ENCODE assay signal across 8 cellular contexts in the genomic region with DNA sequence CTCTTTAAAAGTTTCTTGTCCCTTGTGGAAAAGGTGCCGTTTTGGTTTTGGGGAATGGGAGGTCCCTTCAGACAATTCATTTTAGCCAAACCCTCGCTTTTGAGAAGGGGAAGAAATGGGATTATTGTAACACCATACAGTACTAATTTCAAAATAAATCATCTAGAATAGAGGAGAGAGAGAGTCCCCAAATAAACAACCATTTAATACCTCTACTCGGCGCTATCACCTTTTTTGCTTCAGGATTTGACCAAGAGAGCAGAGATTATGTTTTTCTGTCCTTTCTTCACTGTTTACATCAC. TPM values are rescaled to one million over a fixed set of nuclear protein-coding genes. Genes with fewer than 3 reads are reported as not detected.
A peak's percentile ranks its signal among the peaks of the same experiment; 100 is the strongest.
DNase-seq lines count a peak whose midpoint lies in the region; ATAC-seq, FAIRE-seq and TF ChIP-seq lines count a peak whose summit lies in the region.

No MANE protein-coding gene starts in this region.

- peak overlapping the region; percentile 88 for H3K4me3 ChIP-seq in WI38 (ENCODE audit: low read depth, low read length)
- peak overlapping the region; percentile 79 to 86 for H3K4me3 ChIP-seq in gastroesophageal sphincter
- H3K4me3 ChIP-seq in skin epidermis, result peak overlapping the region; percentile 86 to 98 (median 90)

- no peak overlapping the region for H2AFZ ChIP-seq in H9 (ENCODE audit: low read length)

- H2BK12ac ChIP-seq in H9 (ENCODE audit: insufficient read length, low read depth, low read length), result no peak overlapping the region

- H3K4me3 Mint-ChIP-seq in H9, result peak overlapping the region; percentile 93

- no peak for TF ChIP-seq CTCF in H9 (conservative IDR thresholded peaks at IDR 0.05)
- TF ChIP-seq CTCF in WI38 (IDR thresholded peaks at IDR 0.05; ENCODE audit: low read depth, low read length), result no peak
- no peak for TF ChIP-seq CTCF in gastroesophageal sphincter (IDR thresholded peaks at IDR 0.05)

- peaks cover 34 to 35% of the 10 kb centered on the region in 2 experiments for H3K4me1 Mint-ChIP-seq in H9

- H3K27ac Mint-ChIP-seq in H9, result peak overlapping the region; percentile 96 to 98 (median 98); a peak in 6 of 7 replicates

- no peak overlapping the region for H4K91ac ChIP-seq in H9 (ENCODE audit: insufficient read length, low read depth, low read length)

- H3K4me1 ChIP-seq in H9 (ENCODE audit: insufficient read depth, low read length), result no peaks in the 10 kb centered on the region; the same call in 1 of the 2 replicates
- peaks cover 5 to 47% (median 25%) of the 10 kb centered on the region in 3 donors for H3K4me1 ChIP-seq in gastroesophageal sphincter

- no peak overlapping the region for H2BK5ac ChIP-seq in H9 (ENCODE audit: insufficient read length, low read length)

- H3K23me2 ChIP-seq in H9 (ENCODE audit: insufficient read length, low read depth, low read length, poor library complexity, severe bottlenecking), result peaks cover 16% of the 10 kb centered on the region

- peaks cover 8% of the 10 kb centered on the region for H3K27me3 Mint-ChIP-seq in H9 (ENCODE audit: low read depth)

- H3T11ph ChIP-seq in H9 (ENCODE audit: low read length), result peak overlapping the region; percentile 62

- no peaks in the 10 kb centered on the region for H3K36me3 ChIP-seq in gastroesophageal sphincter

- H3K23ac ChIP-seq in H9 (ENCODE audit: insufficient read length, low read depth, low read length), result no peak overlapping the region

- peaks cover 0 to 4% (median 4%) of the 10 kb centered on the region in 3 experiments; a peak in 3 of 7 replicates for H3K36me3 Mint-ChIP-seq in H9 (ENCODE audit: insufficient read depth in 1 of 3, low read depth in 3 of 3)

- H3K18ac ChIP-seq in H9 (ENCODE audit: insufficient read length, low read depth, low read length), result peak overlapping the region; percentile 96

- H3K9me3 ChIP-seq in H9 (ENCODE audit: control insufficient read depth, low read depth, low read length) (no peaks in the 10 kb centered on the region), gastroesophageal sphincter (no peaks in the 10 kb centered on the region)

- ATAC-seq in gastroesophageal sphincter, result no peak

- H3K79me1 ChIP-seq in H9 (ENCODE audit: insufficient read depth, low read depth, low read length, poor library complexity, severe bottlenecking), result no peaks in the 10 kb centered on the region

- TF ChIP-seq POLR2A in gastroesophageal sphincter (IDR thresholded peaks at IDR 0.05), result no peak

- no peak overlapping the region for H3K27ac ChIP-seq in H9 (ENCODE audit: insufficient read length, low read depth, low read length)
- H3K27ac ChIP-seq in gastroesophageal sphincter, result peak overlapping the region; percentile 91 to 99 (median 96)
- peak overlapping the region; percentile 85 to 99 (median 96) for H3K27ac ChIP-seq in skin epidermis

- TF ChIP-seq EP300 in gastroesophageal sphincter (IDR thresholded peaks at IDR 0.05), result no peak

- H3K4me2 ChIP-seq in H9 (ENCODE audit: insufficient read depth, insufficient read length, low read length), result peak overlapping the region; percentile 86

- H4K8ac ChIP-seq in H9 (replicated peaks; ENCODE audit: insufficient read length, low read depth, low read length), result no peak overlapping the region

- DNase-seq in H9 (no peak), HTR-8/SVneo (ENCODE audit: insufficient read length, low spot score) (no peak), iPS-NIHi11 (ENCODE audit: low spot score) (no peak), NCI-H82 (lab: John Stamatoyannopoulos, UW) (no peak)
- DNase-seq in effector CD8-positive, alpha-beta T cell (lab: John Stamatoyannopoulos, UW), result no peak

- no peaks in the 10 kb centered on the region for H4K20me1 ChIP-seq in H9 (ENCODE audit: control insufficient read depth, insufficient read depth, insufficient read length)

- no peaks in the 10 kb centered on the region; a peak in 2 of 5 replicates for H3K9me3 Mint-ChIP-seq in H9

- no peak for FAIRE-seq in HTR-8/SVneo (lab: Jason Lieb, UNC)

- no peak overlapping the region for H3K56ac ChIP-seq in H9 (ENCODE audit: insufficient read length, low read depth, low read length)

- H4K5ac ChIP-seq in H9 (ENCODE audit: insufficient read length, low read depth, low read length), result no peak overlapping the region

- H2BK120ac ChIP-seq in H9 (ENCODE audit: low read depth, low read length, poor library complexity, severe bottlenecking), result peak overlapping the region; percentile 78

- H3K14ac ChIP-seq in H9 (ENCODE audit: insufficient read depth, low read length), result peak overlapping the region; percentile 97; the same call in 1 of the 2 replicates

- peaks cover 7% of the 10 kb centered on the region; the same call in 1 of the 2 replicates for H3K79me2 ChIP-seq in H9 (ENCODE audit: insufficient read depth, low read length)

- no peak overlapping the region for H2BK15ac ChIP-seq in H9 (ENCODE audit: low read depth, low read length)

- no peak overlapping the region for H2BK20ac ChIP-seq in H9 (ENCODE audit: low read depth, low read length, poor library complexity, severe bottlenecking)

- no peak overlapping the region for H3K9ac ChIP-seq in H9 (ENCODE audit: extremely low read depth, insufficient read length, low read length)

- H2AK5ac ChIP-seq in H9 (ENCODE audit: insufficient read length, low read length), result no peak overlapping the region

- no peaks in the 10 kb centered on the region for H3K27me3 ChIP-seq in H9 (ENCODE audit: insufficient read depth, low read length)
- H3K27me3 ChIP-seq in gastroesophageal sphincter, result no peaks in the 10 kb centered on the region

- no CpG with 5 or more reads among the region's 4 CpGs for WGBS in H9 (ENCODE audit: extremely low coverage, insufficient read length, low lambda C conversion rate)
- WGBS in gastroesophageal sphincter (ENCODE audit: low coverage in 1 of 2), 2 donors, result 16 to 24% methylated on average over 3 to 4 of the region's 4 CpGs

- H3K4ac ChIP-seq in H9 (ENCODE audit: low read depth, low read length), result peak overlapping the region; percentile 16; the same call in 1 of the 2 replicates

RNA-seq across cellular contexts. Expression of gene RC3H1, which starts 0.8 kb away (rescaled TPM):
- total RNA-seq in H9 (2021), result 33.3 and 36.1 TPM in 2 replicates
- 10 to 100 TPM; 37.3 to 49.8 (median 40.4) TPM for total RNA-seq in gastroesophageal sphincter
